In genomic region chr5:59039296-59040006, GRCh38 we compare ENCODE assay signal across 1 cellular context.
TF ChIP-seq lines count a peak whose summit lies in the region.

No MANE protein-coding gene starts in this region.

TF ChIP-seq in HepG2, 621 proteins besides CTCF, POLR2A, EP300 and RAD21 (continued from another document and continues in another):
- TF ChIP-seq ZNF770 (CRISPR knock-in tag; IDR thresholded peaks at IDR 0.05): 0 out of 2 replicates have a peak, but pooled peaks have one; percentile 6
- 0 out of 2 replicates have a peak, but pooled peaks have one; percentile 29 for TF ChIP-seq ZNF724P (CRISPR knock-in tag; IDR thresholded peaks at IDR 0.05; ENCODE audit: borderline replicate concordance)
- TF ChIP-seq ZNF556 (CRISPR knock-in tag; IDR thresholded peaks at IDR 0.05; ENCODE audit: borderline replicate concordance): peak; percentile 55; the same call in 1 of the 2 replicates
- no peak for TF ChIP-seq ZNF136 (CRISPR knock-in tag; IDR thresholded peaks at IDR 0.05; ENCODE audit: low read depth)
- TF ChIP-seq ELF3 (CRISPR knock-in tag; IDR thresholded peaks at IDR 0.05): 0 out of 2 replicates have a peak, but pooled peaks have one; percentile 28
- TF ChIP-seq YEATS4 (CRISPR knock-in tag; IDR thresholded peaks at IDR 0.05; ENCODE audit: borderline replicate concordance): no peak
- TF ChIP-seq BRF2 (CRISPR knock-in tag; IDR thresholded peaks at IDR 0.05): peak; percentile 71; the same call in 1 of the 2 replicates
- no peak for TF ChIP-seq TBP (CRISPR knock-in tag; IDR thresholded peaks at IDR 0.05)
- peak; percentile 69 for TF ChIP-seq AGO2 (optimal IDR thresholded peaks at IDR 0.05; ENCODE audit: low read depth, low read length)
- TF ChIP-seq SKI (IDR thresholded peaks at IDR 0.05; ENCODE audit: partially characterized antibody): peak; percentile 78
- TF ChIP-seq MTA1 (CRISPR knock-in tag; IDR thresholded peaks at IDR 0.05; ENCODE audit: borderline replicate concordance): peak; percentile 82; the same call in 1 of the 2 replicates
- TF ChIP-seq ZNF564 (CRISPR knock-in tag; IDR thresholded peaks at IDR 0.05): peak; percentile 16; the same call in 1 of the 2 replicates
- 0 out of 2 replicates have a peak, but pooled peaks have one; percentile 61 for TF ChIP-seq ZNF124 (CRISPR knock-in tag; IDR thresholded peaks at IDR 0.05)
- TF ChIP-seq ZSCAN22 (CRISPR knock-in tag; IDR thresholded peaks at IDR 0.05): 0 out of 2 replicates have a peak, but pooled peaks have one; percentile 45
- peak; percentile 57; the same call in 1 of the 2 replicates for TF ChIP-seq CSRNP1 (CRISPR knock-in tag; IDR thresholded peaks at IDR 0.05)
- TF ChIP-seq ZNF841 (CRISPR knock-in tag; IDR thresholded peaks at IDR 0.05; ENCODE audit: borderline replicate concordance): no peak
- TF ChIP-seq HOXD1 (CRISPR knock-in tag; IDR thresholded peaks at IDR 0.05): peak; percentile 50; the same call in 1 of the 2 replicates
- TF ChIP-seq ATF7 (IDR thresholded peaks at IDR 0.05): no peak
- 0 out of 2 replicates have a peak, but pooled peaks have one; percentile 32 for TF ChIP-seq ATF7 (CRISPR knock-in tag; IDR thresholded peaks at IDR 0.05)
- peak; percentile 35; the same call in 1 of the 2 replicates for TF ChIP-seq ISL2 (CRISPR knock-in tag; IDR thresholded peaks at IDR 0.05)
- no peak for TF ChIP-seq PCBP2 (optimal IDR thresholded peaks at IDR 0.05; ENCODE audit: low read depth, low read length, poor library complexity, severe bottlenecking)
- TF ChIP-seq ZNF687 (CRISPR knock-in tag; IDR thresholded peaks at IDR 0.05): peak; percentile 81
- TF ChIP-seq ZBTB8A (CRISPR knock-in tag; IDR thresholded peaks at IDR 0.05; ENCODE audit: borderline replicate concordance, low read depth): peak; percentile 34; the same call in 1 of the 2 replicates
- no peak for TF ChIP-seq SALL2 (CRISPR knock-in tag; IDR thresholded peaks at IDR 0.05)
- peak; percentile 73; the same call in 1 of the 2 replicates for TF ChIP-seq ZFP91 (CRISPR knock-in tag; IDR thresholded peaks at IDR 0.05; ENCODE audit: borderline replicate concordance)
- peak; percentile 51; the same call in 1 of the 2 replicates for TF ChIP-seq MXD1 (CRISPR knock-in tag; IDR thresholded peaks at IDR 0.05)
- 0 out of 2 replicates have a peak, but pooled peaks have one; percentile 49 for TF ChIP-seq ZNF816 (CRISPR knock-in tag; IDR thresholded peaks at IDR 0.05; ENCODE audit: borderline replicate concordance)
- TF ChIP-seq KDM5B (CRISPR knock-in tag; IDR thresholded peaks at IDR 0.05; ENCODE audit: borderline replicate concordance): peak; percentile 19; the same call in 1 of the 2 replicates
- peak; percentile 68 for TF ChIP-seq FOSL2 (CRISPR knock-in tag; IDR thresholded peaks at IDR 0.05)
- TF ChIP-seq NFAT5 (CRISPR knock-in tag; IDR thresholded peaks at IDR 0.05): peak; percentile 15; the same call in 1 of the 2 replicates
- no peak for TF ChIP-seq XBP1 (CRISPR knock-in tag; IDR thresholded peaks at IDR 0.05)
- peak; percentile 69; the same call in 1 of the 2 replicates for TF ChIP-seq ZKSCAN5 (CRISPR knock-in tag; IDR thresholded peaks at IDR 0.05)
- peak; percentile 67 for TF ChIP-seq ZNF563 (CRISPR knock-in tag; IDR thresholded peaks at IDR 0.05)
- 0 out of 4 replicates have a peak, but pooled peaks of 1 of the 2 experiments have one; percentile 6 for TF ChIP-seq ATF4 (CRISPR knock-in tag; IDR thresholded peaks at IDR 0.05)
